ENCODE assay signal across 18 cellular contexts in genomic region chr5:159230657-159231056, GRCh38.
"Had no signal": no experiment of that assay in that cellular context is flagged by ENCODE, and none has a peak within 500 bp of the region (broad histone marks: within the 10 kb centered on the region; RNA-seq: fewer than 3 reads in every experiment).

No MANE protein-coding gene starts in this region.

- H3K4me1 Mint-ChIP-seq: immature natural killer cell; stimulated activated memory B cell treated with anti-CD40 and anti-IgM and Interleukin-4, amounts not matched to agents 10 μg/mL and 1 μg/mL and 100 μg/mL, for 72 hours had no signal

- H3K4me3 ChIP-seq: breast epithelium, dorsolateral prefrontal cortex, psoas muscle, spleen, transverse colon had no signal

- H3K27me3 Mint-ChIP-seq: stimulated activated memory B cell treated with anti-CD40 and anti-IgM and Interleukin-4, amounts not matched to agents 10 μg/mL and 1 μg/mL and 100 μg/mL, for 72 hours had no signal

- H3K9me3 ChIP-seq: breast epithelium, psoas muscle, spleen, transverse colon had no signal

- H3K4me1 ChIP-seq: breast epithelium, psoas muscle, spleen, transverse colon had no signal

- H3K27me3 ChIP-seq: breast epithelium, foreskin keratinocyte, spleen, transverse colon had no signal

- H3K9me3 Mint-ChIP-seq: activated T-helper 1 cell treated with anti-CD3 and anti-CD28 coated beads, Interleukin-12 subunit alpha, Interleukin-12 subunit beta, Interleukin-2, Interleukin-4 antibody, amounts not matched to agents 30 ng/mL and 10 ng/mL and 1 ng/mL, durations not matched to agents 14 hours and 24 hours and 36 hours; immature natural killer cell; natural killer cell treated with Interleukin-12 subunit alpha and Interleukin-12 subunit beta and Interleukin-15 and Interleukin-18, amount 100 ng/mL, for 72 hours; stimulated activated memory B cell treated with anti-CD40 and anti-IgM and Interleukin-4, amounts not matched to agents 10 μg/mL and 1 μg/mL and 100 μg/mL, for 72 hours had no signal

- FAIRE-seq: endometrium had no signal

- H3K36me3 ChIP-seq: breast epithelium, spleen, transverse colon, WERI-Rb-1 had no signal

- DNase-seq: activated CD4-positive, alpha-beta T cell treated with anti-CD3 and anti-CD28 coated beads for 4 hours; activated CD8-positive, alpha-beta T cell treated with anti-CD3 and anti-CD28 coated beads, Interleukin-2, amount 10 ng/mL, durations not matched to agents 7 days and 5 days; activated naive CD4-positive, alpha-beta T cell; aorta; dorsolateral prefrontal cortex; foreskin keratinocyte; immature natural killer cell; left cardiac atrium; psoas muscle; spleen; stimulated activated CD4-positive, alpha-beta T cell treated with anti-CD3 and anti-CD28 coated beads, Interleukin-1b, Interleukin-23, amount 100 ng/mL, for 48 hours; transverse colon; WERI-Rb-1 had no signal

- H3K36me3 Mint-ChIP-seq: immature natural killer cell; natural killer cell treated with Interleukin-12 subunit alpha and Interleukin-12 subunit beta and Interleukin-15 and Interleukin-18, amount 100 ng/mL, for 72 hours; stimulated activated memory B cell treated with anti-CD40 and anti-IgM and Interleukin-4, amounts not matched to agents 10 μg/mL and 1 μg/mL and 100 μg/mL, for 72 hours had no signal

- H3K27ac ChIP-seq: breast epithelium, dorsolateral prefrontal cortex, foreskin keratinocyte, psoas muscle, spleen, transverse colon, WERI-Rb-1 had no signal

- H3K4me3 Mint-ChIP-seq: activated CD8-positive, alpha-beta T cell treated with anti-CD3 and anti-CD28 coated beads, Interleukin-2, amount 10 ng/mL, durations not matched to agents 7 days and 5 days; activated T-helper 1 cell treated with anti-CD3 and anti-CD28 coated beads, Interleukin-12 subunit alpha, Interleukin-12 subunit beta, Interleukin-2, Interleukin-4 antibody, amounts not matched to agents 30 ng/mL and 10 ng/mL and 1 ng/mL, durations not matched to agents 14 hours and 24 hours and 36 hours; immature natural killer cell; natural killer cell treated with Interleukin-12 subunit alpha and Interleukin-12 subunit beta and Interleukin-15 and Interleukin-18, amount 100 ng/mL, for 72 hours; stimulated activated memory B cell treated with anti-CD40 and anti-IgM and Interleukin-4, amounts not matched to agents 10 μg/mL and 1 μg/mL and 100 μg/mL, for 72 hours had no signal

- H3K27ac Mint-ChIP-seq: activated CD8-positive, alpha-beta T cell treated with anti-CD3 and anti-CD28 coated beads, Interleukin-2, amount 10 ng/mL, durations not matched to agents 7 days and 5 days; activated T-helper 1 cell treated with anti-CD3 and anti-CD28 coated beads, Interleukin-12 subunit alpha, Interleukin-12 subunit beta, Interleukin-2, Interleukin-4 antibody, amounts not matched to agents 30 ng/mL and 10 ng/mL and 1 ng/mL, durations not matched to agents 14 hours and 24 hours and 36 hours; immature natural killer cell; natural killer cell treated with Interleukin-12 subunit alpha and Interleukin-12 subunit beta and Interleukin-15 and Interleukin-18, amount 100 ng/mL, for 72 hours; stimulated activated memory B cell treated with anti-CD40 and anti-IgM and Interleukin-4, amounts not matched to agents 10 μg/mL and 1 μg/mL and 100 μg/mL, for 72 hours had no signal
